Comparison of ENCODE assay signal across 1 cellular context in genomic region chr12:57693659-57694458, GRCh38.
TF ChIP-seq lines count a peak whose summit lies in the region.

Gene OS9, plus strand, starts transcription at chr12:57694132. Its CDS starts 30 bp downstream, at chr12:57694162.

TF ChIP-seq in GM12878, 131 proteins besides CTCF, POLR2A, EP300 and RAD21 (continued from another document):
- TF ChIP-seq REST (IDR thresholded peaks at IDR 0.05; ENCODE audit: low read depth, low read length) (peak; percentile 40; the same call in 1 of the 2 replicates), RUNX3 (IDR thresholded peaks at IDR 0.05; ENCODE audit: low read length) (peak; percentile 16; the same call in 1 of the 2 replicates), MXI1 (IDR thresholded peaks at IDR 0.05; ENCODE audit: low read depth, low read length) (no peak; the same call in 1 of the 2 replicates), ZNF207 (IDR thresholded peaks at IDR 0.05; ENCODE audit: borderline replicate concordance) (0 out of 2 replicates have a peak, but pooled peaks have one; percentile 53), STAT1 (conservative IDR thresholded peaks at IDR 0.05) (0 out of 2 replicates have a peak, but pooled peaks have one; percentile 24), E2F8 (IDR thresholded peaks at IDR 0.05; ENCODE audit: low read depth, partially characterized antibody) (no peak), ZNF384 (IDR thresholded peaks at IDR 0.05; ENCODE audit: borderline replicate concordance, low read depth, low read length) (no peak), NRF1 (conservative IDR thresholded peaks at IDR 0.05; ENCODE audit: low read depth, low read length) (peak; percentile 84), FOXK2 (IDR thresholded peaks at IDR 0.05) (no peak), RBBP5 (conservative IDR thresholded peaks at IDR 0.05) (no peak), CREB1 (IDR thresholded peaks at IDR 0.05; ENCODE audit: low read depth) (peak; percentile 92), EZH2 (IDR thresholded peaks at IDR 0.05; ENCODE audit: borderline replicate concordance, control insufficient read depth, low read depth, low read length) (no peak), PML (IDR thresholded peaks at IDR 0.05; ENCODE audit: low read length) (peak; percentile 89), EGR1 (IDR thresholded peaks at IDR 0.05; ENCODE audit: borderline replicate concordance in 1 of 2, low read depth in 2 of 2, low read length in 2 of 2) (peak in 1 of 2 experiments; percentile 39; a peak in 1 of 3 replicates), DPF2 (IDR thresholded peaks at IDR 0.05) (no peak), RB1 (IDR thresholded peaks at IDR 0.05; ENCODE audit: borderline replicate concordance) (peak; percentile 77; the same call in 1 of the 2 replicates), SMC3 (IDR thresholded peaks at IDR 0.05; ENCODE audit: borderline replicate concordance, low read length) (no peak; the same call in 1 of the 2 replicates), IKZF2 (IDR thresholded peaks at IDR 0.05) (no peak), POLR2AphosphoS5 (IDR thresholded peaks at IDR 0.05; ENCODE audit: low read length) (peak; percentile 96), ATF2 (IDR thresholded peaks at IDR 0.05; ENCODE audit: low read length) (no peak), HCFC1 (IDR thresholded peaks at IDR 0.05; ENCODE audit: low read length) (peak; percentile 77), USF2 (IDR thresholded peaks at IDR 0.05; ENCODE audit: borderline replicate concordance, low read depth, low read length) (no peak; the same call in 1 of the 2 replicates), PBX3 (IDR thresholded peaks at IDR 0.05; ENCODE audit: insufficient replicate concordance, low read depth, low read length) (peak; percentile 84), IRF4 (IDR thresholded peaks at IDR 0.05; ENCODE audit: low read depth, low read length) (no peak), STAT3 (IDR thresholded peaks at IDR 0.05; ENCODE audit: low read depth, low read length) (no peak), IRF3 (IDR thresholded peaks at IDR 0.05) (peak; percentile 88), ETV6 (conservative IDR thresholded peaks at IDR 0.05 in 1 of 2, IDR thresholded peaks at IDR 0.05 in 1 of 2; ENCODE audit: borderline replicate concordance in 1 of 2, low read depth in 1 of 2) (0 out of 4 replicates have a peak, but pooled peaks of 1 of the 2 experiments have one; percentile 10)
